ENCODE assay signal across 1 cellular context in genomic region chr3:9808345-9809037, GRCh38.
TF ChIP-seq lines count a peak whose summit lies in the region.

No MANE protein-coding gene starts in this region.

TF ChIP-seq in K562, 482 proteins besides CTCF, POLR2A, EP300 and RAD21:
- TF ChIP-seq NONO (IDR thresholded peaks at IDR 0.05; ENCODE audit: low read depth in 2 of 2, low read length in 1 of 2), result no peak
- peak; percentile 55 for TF ChIP-seq POLR2B (IDR thresholded peaks at IDR 0.05; ENCODE audit: low read depth, partially characterized antibody)
- TF ChIP-seq SUPT5H (IDR thresholded peaks at IDR 0.05), result 0 out of 2 replicates have a peak, but pooled peaks have one; percentile 28
- 0 out of 2 replicates have a peak, but pooled peaks have one; percentile 28 for TF ChIP-seq ERF (CRISPR knock-in tag; IDR thresholded peaks at IDR 0.05)
- TF ChIP-seq CBX1 (IDR thresholded peaks at IDR 0.05; ENCODE audit: low read depth), result peak; percentile 49
- TF ChIP-seq PKNOX1 (IDR thresholded peaks at IDR 0.05), result peak; percentile 58; the same call in 1 of the 2 replicates
- no peak for TF ChIP-seq FOXP4 (CRISPR knock-in tag; IDR thresholded peaks at IDR 0.05; ENCODE audit: borderline replicate concordance)
- TF ChIP-seq RBFOX2 (IDR thresholded peaks at IDR 0.05; ENCODE audit: low read depth, low read length), result 0 out of 2 replicates have a peak, but pooled peaks have one; percentile 7
